8 cellular contexts compared by ENCODE assay signal in genomic region chr19:10295305-10295846, GRCh38. TPM values are rescaled to one million over a fixed set of nuclear protein-coding genes. Genes with fewer than 3 reads are reported as not detected.
A peak's percentile ranks its signal among the peaks of the same experiment; 100 is the strongest.
DNase-seq lines count a peak whose midpoint lies in the region; ATAC-seq and TF ChIP-seq lines count a peak whose summit lies in the region.

No MANE protein-coding gene starts in this region.

- ATAC-seq in HG02938 (IDR thresholded peaks at IDR 0.05; ENCODE audit: unreplicated experiment): no peak

- peaks cover 83% of the 10 kb centered on the region for H3K27me3 ChIP-seq in HUES64 (ENCODE audit: insufficient read depth, low read length)
- peaks cover 87% of the 10 kb centered on the region for H3K27me3 ChIP-seq in iPS-18a (ENCODE audit: control insufficient read depth, insufficient read depth, low read length)

- H3K9me3 ChIP-seq in HUES64 (ENCODE audit: insufficient read depth, low read depth, low read length): no peaks in the 10 kb centered on the region
- H3K9me3 ChIP-seq in iPS-18a (ENCODE audit: control insufficient read depth, low read depth, low read length): no peaks in the 10 kb centered on the region

- 7% methylated on average over 48 of the region's 48 CpGs for WGBS in HUES64

- no peak for DNase-seq in GM12864 (ENCODE audit: low read depth)
- DNase-seq in activated T-cell treated with anti-CD3 and anti-CD28 coated beads, Interleukin-2, amount 50 U/mL, for 48 hours: peak; percentile 53 to 69
- peak; percentile 58 for DNase-seq in stimulated activated naive CD4-positive, alpha-beta T cell treated with Interleukin-2 at 50 U/mL for 16 hours (lab: John Stamatoyannopoulos, UW)
- DNase-seq in NCI-H1417 (lab: John Stamatoyannopoulos, UW): no peak
- no peak for DNase-seq in NCI-H2171 (lab: John Stamatoyannopoulos, UW)

- no peaks in the 10 kb centered on the region for H3K36me3 ChIP-seq in HUES64 (ENCODE audit: insufficient read depth, low read length)
- no peaks in the 10 kb centered on the region for H3K36me3 ChIP-seq in iPS-18a (ENCODE audit: control insufficient read depth, low read depth, low read length)

- H3K27ac ChIP-seq in HUES64 (ENCODE audit: low read depth, low read length) (no peak overlapping the region), iPS-18a (ENCODE audit: low read length) (no peak overlapping the region)

- no peak for TF ChIP-seq CTCF in GM12864 (IDR thresholded peaks at IDR 0.05; ENCODE audit: low read depth, low read length, missing control alignments)

- H3K4me1 ChIP-seq in HUES64 (ENCODE audit: insufficient read depth, low read length): no peaks in the 10 kb centered on the region; the same call in 1 of the 2 replicates
- peaks cover 15% of the 10 kb centered on the region for H3K4me1 ChIP-seq in iPS-18a (ENCODE audit: control insufficient read depth, low read depth, low read length)

- no peak overlapping the region for H3K9ac ChIP-seq in HUES64 (ENCODE audit: low read depth, low read length)
- no peak overlapping the region for H3K9ac ChIP-seq in iPS-18a (ENCODE audit: low read length)

- H3K4me3 ChIP-seq in GM12864 (ENCODE audit: low read depth, low read length) (peak overlapping the region; percentile 57), HUES64 (ENCODE audit: low read length) (peak overlapping the region; percentile 35), iPS-18a (ENCODE audit: low read length) (peak overlapping the region; percentile 47)

RNA-seq across cellular contexts. Expression of gene ICAM5, which starts 5.6 kb away (rescaled TPM):
- 0.45 TPM for polyA plus RNA-seq in HUES64 (2013, experiment 1 of 2)
- 0.44 TPM for polyA plus RNA-seq in HUES64 (2013, experiment 2 of 2)

RNA-seq across cellular contexts. Expression of gene ICAM4, which starts 8.6 kb away (rescaled TPM):
- polyA plus RNA-seq in HUES64 (2013, experiment 1 of 2): 0.75 TPM
- polyA plus RNA-seq in HUES64 (2013, experiment 2 of 2): 0.44 TPM

RNA-seq across cellular contexts. Expression of gene ZGLP1, which starts 14.2 kb away (rescaled TPM):
- 2.5 TPM for polyA plus RNA-seq in HUES64 (2013, experiment 1 of 2)
- 2.0 TPM for polyA plus RNA-seq in HUES64 (2013, experiment 2 of 2)

RNA-seq across cellular contexts. Expression of gene FDX2, which starts 20.4 kb away (rescaled TPM):
- 20.4 TPM for polyA plus RNA-seq in HUES64 (2013, experiment 1 of 2)
- polyA plus RNA-seq in HUES64 (2013, experiment 2 of 2): 19.7 TPM

RNA-seq across cellular contexts. Expression of gene ICAM1, which starts 24.5 kb away (rescaled TPM):
- polyA plus RNA-seq in HUES64 (2013, experiment 1 of 2): 2.7 TPM
- polyA plus RNA-seq in HUES64 (2013, experiment 2 of 2): 5.2 TPM

Comparison
In these comparisons a context has a peak if more than half of its experiments do, and no peak if none do; other contexts are left out.
1. DNase-seq: peak in activated T-cell treated with anti-CD3 and anti-CD28 coated beads, Interleukin-2, amount 50 U/mL, for 48 hours (2 of 2) and stimulated activated naive CD4-positive, alpha-beta T cell treated with Interleukin-2 at 50 U/mL for 16 hours (single experiment); none in GM12864 (single experiment), NCI-H1417 (0 of 3) and NCI-H2171 (single experiment).
2. Peak in every context shown above with its lines, with median percentiles within 50 percentile points of each other: H3K4me3 ChIP-seq.